ENCODE assay signal across 2 cellular contexts in genomic region chr16:24778676-24779075, GRCh38.
TF ChIP-seq lines count a peak whose summit lies in the region.

No MANE protein-coding gene starts in this region.

TF ChIP-seq in SK-N-SH treated with all-trans-retinoic acid at 6 μM for 48 hours, 23 proteins besides CTCF, POLR2A, EP300 and RAD21 (continued from another document):
- TF ChIP-seq CSRNP3 (CRISPR knock-in tag; IDR thresholded peaks at IDR 0.05) (no peak), CSDC2 (CRISPR knock-in tag; IDR thresholded peaks at IDR 0.05) (no peak), RARB (CRISPR knock-in tag; IDR thresholded peaks at IDR 0.05) (no peak), ESRRG (CRISPR knock-in tag; IDR thresholded peaks at IDR 0.05) (no peak), CREB5 (CRISPR knock-in tag; IDR thresholded peaks at IDR 0.05; ENCODE audit: low read depth) (no peak), PATZ1 (CRISPR knock-in tag; IDR thresholded peaks at IDR 0.05; ENCODE audit: borderline replicate concordance) (no peak)

TF ChIP-seq in SK-N-SH, 30 proteins besides CTCF, POLR2A, EP300 and RAD21 (continued from another document):
- TF ChIP-seq RFX5 (IDR thresholded peaks at IDR 0.05; ENCODE audit: low read length) (no peak), MXI1 (IDR thresholded peaks at IDR 0.05; ENCODE audit: low read depth, low read length) (no peak), FOSL2 (IDR thresholded peaks at IDR 0.05; ENCODE audit: borderline replicate concordance, low read depth) (no peak), ELF1 (IDR thresholded peaks at IDR 0.05) (no peak), TCF12 (IDR thresholded peaks at IDR 0.05) (no peak)
